6 cellular contexts compared by ENCODE assay signal in genomic region chr7:99379693-99380031, GRCh38. TPM values are rescaled to one million over a fixed set of nuclear protein-coding genes. Genes with fewer than 3 reads are reported as not detected.
A peak's percentile ranks its signal among the peaks of the same experiment; 100 is the strongest.
DNase-seq lines count a peak whose midpoint lies in the region; TF ChIP-seq lines count a peak whose summit lies in the region.
"Not testable (repeated sequence)": the region's sequence is repeated elsewhere in the genome, so short reads cannot be mapped to it uniquely, and the experiment has no call there.

No MANE protein-coding gene starts in this region.

- peak overlapping the region; percentile 79 for H3K27ac Mint-ChIP-seq in MCF 10A (ENCODE audit: low read depth, unreplicated experiment)

- H3K27ac ChIP-seq in right atrium auricular region (peak overlapping the region; percentile 80 to 81), neutrophil (peak overlapping the region; percentile 92), tibial nerve (peak overlapping the region; percentile 86 to 96 (median 90))

- WGBS in tibial nerve, 2 donors = 25 to 33% methylated on average over 7 of the region's 7 CpGs

- H3K27me3 ChIP-seq in right atrium auricular region, neutrophil, tibial nerve: not testable (repeated sequence)

- H3K9me3 ChIP-seq in right atrium auricular region, neutrophil, tibial nerve: not testable (repeated sequence)

- DNase-seq in MCF 10A (ENCODE audit: unreplicated experiment); right atrium auricular region (ENCODE audit: low spot score); tibial nerve (ENCODE audit: low spot score in 2 of 2): not testable (repeated sequence)

- TF ChIP-seq POLR2A in tibial nerve (IDR thresholded peaks at IDR 0.05) = not testable (repeated sequence)

- intact Hi-C loops in MCF 10A (cut with micrococcal nuclease) = loop anchor here (2.0 kb wide), 1 partner anchor 29 kb away; the partner anchor contains the start of genes BUD31 and PDAP1

- H3K4me1 ChIP-seq in right atrium auricular region = peaks cover 0 to 51% of the 10 kb centered on the region in 2 donors
- H3K4me1 ChIP-seq in neutrophil (ENCODE audit: control insufficient read depth in 1 of 2, insufficient read depth in 1 of 2, low read depth in 1 of 2, low read length in 1 of 2) = peaks cover 71 to 80% of the 10 kb centered on the region in 2 experiments
- peaks cover 4 to 81% (median 37%) of the 10 kb centered on the region in 4 donors for H3K4me1 ChIP-seq in tibial nerve

- TF ChIP-seq EP300 in tibial nerve (IDR thresholded peaks at IDR 0.05) = not testable (repeated sequence)

- peak overlapping the region; percentile 55 for H3K4me3 Mint-ChIP-seq in MCF 10A (ENCODE audit: unreplicated experiment)

- TF ChIP-seq CTCF in GM12875 (IDR thresholded peaks at IDR 0.05; ENCODE audit: borderline replicate concordance, insufficient read depth, low read depth, low read length); WI38 (IDR thresholded peaks at IDR 0.05; ENCODE audit: low read depth, low read length); MCF 10A (IDR thresholded peaks at IDR 0.05; ENCODE audit: unreplicated experiment); right atrium auricular region (IDR thresholded peaks at IDR 0.05); neutrophil (IDR thresholded peaks at IDR 0.05); tibial nerve (IDR thresholded peaks at IDR 0.05): not testable (repeated sequence)

- not testable (repeated sequence) for H3K9me3 Mint-ChIP-seq in MCF 10A (ENCODE audit: unreplicated experiment)

- CTCF ChIA-PET in MCF 10A (lab: Yijun Ruan, JAX) = interaction anchor here (1.1 kb wide), 1 partner anchor 34 kb away, joined by 4 read pairs; no protein-coding TSS in a partner anchor

- not testable (repeated sequence) for H3K27me3 Mint-ChIP-seq in MCF 10A (ENCODE audit: insufficient read depth, unreplicated experiment)

- TSS peak; percentile 4 for BruUV-seq in MCF 10A (replicated peaks; lab: Mats Ljungman, UMichigan)

- H3K4me1 Mint-ChIP-seq in MCF 10A (ENCODE audit: insufficient read depth, unreplicated experiment) = peaks cover 18% of the 10 kb centered on the region

- peaks cover 36% of the 10 kb centered on the region for H3K36me3 Mint-ChIP-seq in MCF 10A (ENCODE audit: insufficient read depth, unreplicated experiment)

- peak overlapping the region; percentile 53 for H3K4me3 ChIP-seq in GM12875 (ENCODE audit: low read depth, low read length)
- H3K4me3 ChIP-seq in WI38 (ENCODE audit: low read depth, low read length) = peak overlapping the region; percentile 4; the same call in 1 of the 2 replicates
- peak overlapping the region in 1 of 2 donors; percentile 24 for H3K4me3 ChIP-seq in right atrium auricular region
- peak overlapping the region; percentile 61 to 100 for H3K4me3 ChIP-seq in neutrophil (ENCODE audit: low read depth in 1 of 2, low read length in 1 of 2)
- peak overlapping the region; percentile 7 to 37 (median 16) for H3K4me3 ChIP-seq in tibial nerve

- peaks cover 11% of the 10 kb centered on the region for H3K36me3 ChIP-seq in right atrium auricular region
- H3K36me3 ChIP-seq in neutrophil = peaks cover 53% of the 10 kb centered on the region
- peaks cover 0 to 23% (median 7%) of the 10 kb centered on the region in 3 donors for H3K36me3 ChIP-seq in tibial nerve

- POLR2A ChIA-PET in MCF 10A (lab: Yijun Ruan, JAX) = interaction anchor here (0.6 to 2.9 kb wide), 7 partner anchors 10 to 50 kb away, joined by 3 to 36 read pairs (median 3); partner anchors contain the start of genes BUD31 and PDAP1

RNA-seq across cellular contexts. Expression of gene ARPC1B, which starts 5.1 kb away (rescaled TPM):
- total RNA-seq in MCF 10A (2022) (174 and 192 TPM in 2 replicates), right atrium auricular region (100 to 1,000 TPM in 1 of 2 donors, 10 to 100 TPM in 1; 53.0 to 115 TPM), tibial nerve (100 to 1,000 TPM; 178 to 337 (median 306) TPM)

RNA-seq across cellular contexts. Expression of gene PDAP1, which starts 28.7 kb away (rescaled TPM):
- total RNA-seq in MCF 10A (2022) (155 and 200 TPM in 2 replicates), right atrium auricular region (10 to 100 TPM; 70.9 to 93.3 TPM), tibial nerve (100 to 1,000 TPM in 1 of 4 donors, 10 to 100 TPM in 3; 65.4 to 107 (median 68.8) TPM)

RNA-seq across cellular contexts. Expression of gene BUD31, which starts 29.1 kb away (rescaled TPM):
- total RNA-seq in MCF 10A (2022) = 224 and 262 TPM in 2 replicates
- 10 to 100 TPM; 36.7 to 57.0 TPM for total RNA-seq in right atrium auricular region
- total RNA-seq in tibial nerve = 10 to 100 TPM; 55.9 to 87.3 (median 75.8) TPM

RNA-seq across cellular contexts. Expression of gene ARPC1A, which starts 54.0 kb away (rescaled TPM):
- total RNA-seq in MCF 10A (2022) = 149 and 180 TPM in 2 replicates
- 100 to 1,000 TPM; 108 to 117 TPM for total RNA-seq in right atrium auricular region
- 100 to 1,000 TPM in 3 of 4 donors, 10 to 100 TPM in 1; 92.2 to 151 (median 118) TPM for total RNA-seq in tibial nerve

RNA-seq across cellular contexts. Expression of gene PTCD1, which starts 58.9 kb away (rescaled TPM):
- total RNA-seq in MCF 10A (2022) (4.9 and 8.6 TPM in 2 replicates), right atrium auricular region (1 to 10 TPM; 4.6 to 5.3 TPM), tibial nerve (10 to 100 TPM in 2 of 4 donors, 1 to 10 TPM in 2; 6.9 to 10.8 (median 9.5) TPM)
